Comparison of ENCODE assay signal across 11 cellular contexts in genomic region chr21:36708512-36709029, GRCh38. TPM values are rescaled to one million over a fixed set of nuclear protein-coding genes. Genes with fewer than 3 reads are reported as not detected.
DNase-seq lines count a peak whose midpoint lies in the region; ATAC-seq, FAIRE-seq and TF ChIP-seq lines count a peak whose summit lies in the region.
"Had no signal": no experiment of that assay in that cellular context is flagged by ENCODE, and none has a peak within 500 bp of the region (broad histone marks: within the 10 kb centered on the region; RNA-seq: fewer than 3 reads in every experiment).

No MANE protein-coding gene starts in this region.

- H4K91ac ChIP-seq in mesenchymal stem cell (ENCODE audit: low read length): no peak overlapping the region

- no peak overlapping the region for H2AK5ac ChIP-seq in mesenchymal stem cell (ENCODE audit: low read length, severe bottlenecking)

- intact Hi-C loops in GM12878 (cut with micrococcal nuclease; ENCODE audit: unreplicated experiment): no loop called here

- TF ChIP-seq CTCF in GM12878 (IDR thresholded peaks at IDR 0.05 in 2 of 3, conservative IDR thresholded peaks at IDR 0.05 in 1 of 3; ENCODE audit: control insufficient read depth in 2 of 3, extremely low read depth in 1 of 3, insufficient read depth in 1 of 3, low read depth in 3 of 3, low read length in 3 of 3) (no peak), brain microvascular endothelial cell (IDR thresholded peaks at IDR 0.05; ENCODE audit: low read depth, low read length, missing control alignments) (no peak)

- H3K9me3 ChIP-seq in GM12878 (replicated peaks; ENCODE audit: control insufficient read depth, insufficient read depth, low read length): no peaks in the 10 kb centered on the region
- no peaks in the 10 kb centered on the region for H3K9me3 ChIP-seq in mesenchymal stem cell (ENCODE audit: control insufficient read depth, low read length)
- H3K9me3 ChIP-seq: uterus had no signal

- H3K27ac ChIP-seq in GM12878 (ENCODE audit: control insufficient read depth, insufficient read depth) (no peak overlapping the region), mesenchymal stem cell (ENCODE audit: low read length, poor library complexity, severe bottlenecking) (no peak overlapping the region), brain microvascular endothelial cell (no peak overlapping the region)
- H3K27ac ChIP-seq: uterus had no signal

- no TSS peak for BruUV-seq in GM12878 (replicated peaks; lab: Mats Ljungman, UMichigan)

- no peak overlapping the region for H2BK15ac ChIP-seq in mesenchymal stem cell (ENCODE audit: low read depth, poor library complexity, severe bottlenecking)

- SMC1A ChIA-PET in GM12878 (lab: Charles Lee; ENCODE audit: uncharacterized antibody, unreplicated experiment): no interaction called here

- RAD21 ChIA-PET in GM12878 (lab: Charles Lee; ENCODE audit: unreplicated experiment): no interaction called here

- H3K9me3 Mint-ChIP-seq in activated CD8-positive, alpha-beta memory T cell treated with anti-CD3 and anti-CD28 coated beads, Interleukin-2, amount 10 ng/mL, durations not matched to agents 7 days and 5 days (ENCODE audit: low read depth): no peaks in the 10 kb centered on the region
- H3K9me3 Mint-ChIP-seq in stimulated activated naive B cell treated with anti-CD40 and anti-IgM and Interleukin-4, amounts not matched to agents 10 μg/mL and 1 μg/mL and 100 μg/mL, for 72 hours: no peaks in the 10 kb centered on the region
- H3K9me3 Mint-ChIP-seq: activated naive CD4-positive, alpha-beta T cell treated with anti-CD3 and anti-CD28 coated beads, Interleukin-2, amount 50 U/mL, for 72 hours had no signal

- H3K79me2 ChIP-seq in GM12878 (ENCODE audit: control insufficient read depth, insufficient read depth, low read length): no peaks in the 10 kb centered on the region

- TF ChIP-seq RAD21 in GM12878 (IDR thresholded peaks at IDR 0.05; ENCODE audit: insufficient read depth, low read depth, low read length): no peak

- DNase-seq in activated CD8-positive, alpha-beta memory T cell treated with anti-CD3 and anti-CD28 coated beads, Interleukin-2, amount 50 U/mL, for 48 hours: peak; percentile 53
- no peak for DNase-seq in activated CD8-positive, alpha-beta memory T cell treated with anti-CD3 and anti-CD28 coated beads, Interleukin-2, amount 10 ng/mL, durations not matched to agents 7 days and 5 days
- DNase-seq in GM12878 (ENCODE audit: low read depth, low spot score): no peak
- DNase-seq in mesenchymal stem cell: no peak
- no peak for DNase-seq in stimulated activated naive B cell treated with anti-CD40 and anti-IgM and Interleukin-4, amounts not matched to agents 10 μg/mL and 1 μg/mL and 100 μg/mL, for 72 hours
- no peak for DNase-seq in brain microvascular endothelial cell
- DNase-seq: activated CD4-positive, CD25-positive, alpha-beta regulatory T cell; uterus had no signal

- no peak for FAIRE-seq in GM12878 (lab: Jason Lieb, UNC)

- TF ChIP-seq POLR2A in GM12878 (IDR thresholded peaks at IDR 0.05; ENCODE audit: low read depth, low read length): no peak

- no peak overlapping the region for H3K4me2 ChIP-seq in GM12878 (ENCODE audit: control insufficient read depth, insufficient read depth)
- H3K4me2 ChIP-seq in mesenchymal stem cell (ENCODE audit: low read length, poor library complexity, severe bottlenecking): peak overlapping the region; percentile 65

- H3K27me3 Mint-ChIP-seq in activated CD8-positive, alpha-beta memory T cell treated with anti-CD3 and anti-CD28 coated beads, Interleukin-2, amount 10 ng/mL, durations not matched to agents 7 days and 5 days: peaks cover 91% of the 10 kb centered on the region
- H3K27me3 Mint-ChIP-seq in stimulated activated naive B cell treated with anti-CD40 and anti-IgM and Interleukin-4, amounts not matched to agents 10 μg/mL and 1 μg/mL and 100 μg/mL, for 72 hours: peaks cover 70 to 88% of the 10 kb centered on the region in 2 donors

- H3K4me3 ChIP-seq in GM12878 (no peak overlapping the region), mesenchymal stem cell (ENCODE audit: insufficient read depth in 1 of 2, low read depth in 1 of 2, low read length in 2 of 2) (peak overlapping the region in 1 of 2 experiments; percentile 28), brain microvascular endothelial cell (ENCODE audit: low read depth, low read length) (no peak overlapping the region)
- H3K4me3 ChIP-seq: uterus had no signal

- no peak overlapping the region for H3K27ac Mint-ChIP-seq in activated CD8-positive, alpha-beta memory T cell treated with anti-CD3 and anti-CD28 coated beads, Interleukin-2, amount 10 ng/mL, durations not matched to agents 7 days and 5 days
- H3K27ac Mint-ChIP-seq in stimulated activated naive B cell treated with anti-CD40 and anti-IgM and Interleukin-4, amounts not matched to agents 10 μg/mL and 1 μg/mL and 100 μg/mL, for 72 hours: peak overlapping the region; percentile 91
- H3K27ac Mint-ChIP-seq: activated naive CD4-positive, alpha-beta T cell treated with anti-CD3 and anti-CD28 coated beads, Interleukin-2, amount 50 U/mL, for 72 hours had no signal

- H3K4me1 ChIP-seq in GM12878 (ENCODE audit: control insufficient read depth, insufficient read depth, low read length) (no peaks in the 10 kb centered on the region), mesenchymal stem cell (ENCODE audit: control insufficient read depth, insufficient read depth, low read depth, low read length) (peaks cover 49% of the 10 kb centered on the region)

- H2BK5ac ChIP-seq in mesenchymal stem cell (ENCODE audit: low read depth, low read length, poor library complexity, severe bottlenecking): peak overlapping the region; percentile 49

- no peak for TF ChIP-seq EP300 in GM12878 (IDR thresholded peaks at IDR 0.05; ENCODE audit: borderline replicate concordance in 1 of 2, control insufficient read depth in 1 of 2, low read depth in 2 of 2, low read length in 2 of 2)

- POLR2A ChIA-PET in GM12878 (lab: Charles Lee): no interaction called here

- H3K27me3 ChIP-seq in GM12878 (replicated peaks in 1 of 2; ENCODE audit: control insufficient read depth in 2 of 2, insufficient read depth in 2 of 2, low read length in 1 of 2): peaks cover 24 to 30% of the 10 kb centered on the region in 2 experiments
- H3K27me3 ChIP-seq in mesenchymal stem cell (ENCODE audit: control insufficient read depth in 1 of 2, insufficient read depth in 1 of 2, low read length in 2 of 2): peaks cover 81 to 96% of the 10 kb centered on the region in 2 experiments
- peaks cover 95% of the 10 kb centered on the region for H3K27me3 ChIP-seq in brain microvascular endothelial cell (replicated peaks)

- no peaks in the 10 kb centered on the region for H3K36me3 Mint-ChIP-seq in activated CD8-positive, alpha-beta memory T cell treated with anti-CD3 and anti-CD28 coated beads, Interleukin-2, amount 10 ng/mL, durations not matched to agents 7 days and 5 days
- H3K36me3 Mint-ChIP-seq in stimulated activated naive B cell treated with anti-CD40 and anti-IgM and Interleukin-4, amounts not matched to agents 10 μg/mL and 1 μg/mL and 100 μg/mL, for 72 hours: peaks cover 0 to 3% of the 10 kb centered on the region in 2 donors

- no peak overlapping the region for H2AFZ ChIP-seq in GM12878 (ENCODE audit: control insufficient read depth, low read depth, low read length)
- no peak overlapping the region for H2AFZ ChIP-seq in mesenchymal stem cell (ENCODE audit: low read depth, low read length)

- H3K79me1 ChIP-seq in mesenchymal stem cell (replicated peaks; ENCODE audit: low read length, poor library complexity, severe bottlenecking): no peaks in the 10 kb centered on the region

- no peaks in the 10 kb centered on the region for H3K36me3 ChIP-seq in GM12878 (ENCODE audit: control insufficient read depth in 2 of 2, insufficient read depth in 2 of 2, low read length in 1 of 2)
- H3K36me3 ChIP-seq in mesenchymal stem cell (ENCODE audit: control insufficient read depth in 1 of 2, insufficient read depth in 2 of 2, low read depth in 1 of 2, low read length in 2 of 2): no peaks in the 10 kb centered on the region
- H3K36me3 ChIP-seq in brain microvascular endothelial cell (replicated peaks): no peaks in the 10 kb centered on the region
- H3K36me3 ChIP-seq: uterus had no signal

- no peak overlapping the region for H3K9ac ChIP-seq in GM12878 (ENCODE audit: control insufficient read depth, insufficient read depth, low read length)
- no peak overlapping the region for H3K9ac ChIP-seq in mesenchymal stem cell (ENCODE audit: low read length)

- peak overlapping the region in 1 of 2 experiments; percentile 72 for H3K23ac ChIP-seq in mesenchymal stem cell (ENCODE audit: low read length in 2 of 2)

- peak overlapping the region in 1 of 2 experiments; percentile 33 for H3K14ac ChIP-seq in mesenchymal stem cell (ENCODE audit: low read length in 2 of 2)

- H3K4ac ChIP-seq in mesenchymal stem cell (ENCODE audit: low read depth in 1 of 2, low read length in 2 of 2): no peak overlapping the region

- no peaks in the 10 kb centered on the region for H4K20me1 ChIP-seq in GM12878 (ENCODE audit: control insufficient read depth, insufficient read depth)

- H3K4me1 Mint-ChIP-seq in activated CD8-positive, alpha-beta memory T cell treated with anti-CD3 and anti-CD28 coated beads, Interleukin-2, amount 10 ng/mL, durations not matched to agents 7 days and 5 days: peaks cover 11% of the 10 kb centered on the region
- peaks cover 26 to 46% of the 10 kb centered on the region in 2 donors for H3K4me1 Mint-ChIP-seq in stimulated activated naive B cell treated with anti-CD40 and anti-IgM and Interleukin-4, amounts not matched to agents 10 μg/mL and 1 μg/mL and 100 μg/mL, for 72 hours

- no peak overlapping the region for H3K18ac ChIP-seq in mesenchymal stem cell (ENCODE audit: low read depth in 1 of 2, low read length in 2 of 2)

- CTCF ChIA-PET in activated CD8-positive, alpha-beta memory T cell treated with anti-CD3 and anti-CD28 coated beads, Interleukin-2, amount 10 ng/mL, durations not matched to agents 7 days and 5 days (lab: Charles Lee): no interaction called here
- CTCF ChIA-PET in GM12878 (lab: Yijun Ruan, JAX): no interaction called here

- 17% methylated on average over 28 of the region's 32 CpGs for WGBS in GM12878 (ENCODE audit: insufficient coverage, insufficient replicate concordance, low lambda C conversion rate, missing lambda C conversion rate)
- WGBS in mesenchymal stem cell: 1% methylated on average over 32 of the region's 32 CpGs

- H3K4me3 Mint-ChIP-seq in activated CD8-positive, alpha-beta memory T cell treated with anti-CD3 and anti-CD28 coated beads, Interleukin-2, amount 10 ng/mL, durations not matched to agents 7 days and 5 days: no peak overlapping the region
- peak overlapping the region; percentile 58 to 61 for H3K4me3 Mint-ChIP-seq in stimulated activated naive B cell treated with anti-CD40 and anti-IgM and Interleukin-4, amounts not matched to agents 10 μg/mL and 1 μg/mL and 100 μg/mL, for 72 hours

- ATAC-seq in activated CD8-positive, alpha-beta memory T cell treated with anti-CD3 and anti-CD28 coated beads, Interleukin-2, amount 10 ng/mL, durations not matched to agents 7 days and 5 days: no peak
- no peak for ATAC-seq in GM12878
- ATAC-seq in stimulated activated naive B cell treated with anti-CD40 and anti-IgM and Interleukin-4, amounts not matched to agents 10 μg/mL and 1 μg/mL and 100 μg/mL, for 72 hours (replicated peaks): no peak
- ATAC-seq in HG03139 (IDR thresholded peaks at IDR 0.05; ENCODE audit: unreplicated experiment): no peak
- no peak for ATAC-seq in GM19023 (IDR thresholded peaks at IDR 0.05; ENCODE audit: unreplicated experiment)
- ATAC-seq: activated naive CD4-positive, alpha-beta T cell treated with anti-CD3 and anti-CD28 coated beads, Interleukin-2, amount 50 U/mL, for 72 hours had no signal

- no peak overlapping the region for H2BK120ac ChIP-seq in mesenchymal stem cell (ENCODE audit: low read depth, low read length)

- in situ Hi-C loops in GM12878 (cut with MboI) (no loop called here), brain microvascular endothelial cell (cut with HindIII; ENCODE audit: low pct_ligation_motif_present, low sequenced_read_pairs) (no loop called here)

- H4K8ac ChIP-seq in mesenchymal stem cell (ENCODE audit: low read length): no peak overlapping the region

- H2BK12ac ChIP-seq in mesenchymal stem cell (ENCODE audit: low read length in 2 of 2): no peak overlapping the region

RNA-seq across cellular contexts. Expression of gene SIM2, which starts 9.7 kb away (rescaled TPM):
- under 1 TPM in 1 of 2 experiments, not detected in 1; 0.09 TPM for total RNA-seq in activated CD8-positive, alpha-beta memory T cell treated with anti-CD3 and anti-CD28 coated beads, Interleukin-2, amount 10 ng/mL, durations not matched to agents 7 days and 5 days
- total RNA-seq in GM12878 (2013; cell fraction: nucleolus; rRNA removed): not detected in 2 replicates
- not detected in 2 replicates for total RNA-seq in GM12878 (2014; rRNA removed)
- not detected in 2 replicates for total RNA-seq in GM12878 (2014; rRNA removed; fragmentation: Illumina TruSeq; extraction: Trizol)
- 0.15 TPM in 1 of 2 replicates, not detected in the other for total RNA-seq in GM12878 (2021)
- not detected for polyA plus RNA-seq in GM12878 (2011; ENCODE audit: low read depth)
- not detected in 2 replicates for polyA plus RNA-seq in GM12878 (2011; rRNA removed)
- not detected in 2 replicates for polyA plus RNA-seq in GM12878 (2011; cell fraction: cytosol; rRNA removed)
- not detected in 2 replicates for polyA plus RNA-seq in GM12878 (2011; cell fraction: nucleus; rRNA removed)
- polyA plus RNA-seq in GM12878 (2012): 0.05 and 0.10 TPM in 2 replicates
- polyA plus RNA-seq in GM12878 (2014; fragmentation: Illumina TruSeq; extraction: Trizol): not detected in 2 replicates
- polyA plus RNA-seq in GM12878 (2014; fragmentation: Nextera tagmentation; extraction: Ambion mirVana): under 1 TPM in 1 of 2 experiments, not detected in 1; 0.02 TPM
- not detected in 2 replicates for polyA plus RNA-seq in GM12878 (2014; rRNA removed)
- under 1 TPM in 1 of 2 experiments, not detected in 1; 0.05 TPM for polyA plus RNA-seq in GM12878 (2016; fragmentation: Nextera tagmentation; extraction: Ambion mirVana)
- not detected in 2 replicates for polyA minus RNA-seq in GM12878 (2011; rRNA and poly(A)+ RNA removed)
- polyA minus RNA-seq in GM12878 (2011; cell fraction: cytosol; rRNA and poly(A)+ RNA removed): not detected in 2 replicates
- not detected in 2 replicates for polyA minus RNA-seq in GM12878 (2011; cell fraction: nucleus; rRNA and poly(A)+ RNA removed)
- polyA plus RNA-seq in mesenchymal stem cell (2013, experiment 1 of 2): 0.10 TPM
- 0.10 TPM for polyA plus RNA-seq in mesenchymal stem cell (2013, experiment 2 of 2)
